Comparison of ENCODE assay signal across 11 cellular contexts in the genomic region with DNA sequence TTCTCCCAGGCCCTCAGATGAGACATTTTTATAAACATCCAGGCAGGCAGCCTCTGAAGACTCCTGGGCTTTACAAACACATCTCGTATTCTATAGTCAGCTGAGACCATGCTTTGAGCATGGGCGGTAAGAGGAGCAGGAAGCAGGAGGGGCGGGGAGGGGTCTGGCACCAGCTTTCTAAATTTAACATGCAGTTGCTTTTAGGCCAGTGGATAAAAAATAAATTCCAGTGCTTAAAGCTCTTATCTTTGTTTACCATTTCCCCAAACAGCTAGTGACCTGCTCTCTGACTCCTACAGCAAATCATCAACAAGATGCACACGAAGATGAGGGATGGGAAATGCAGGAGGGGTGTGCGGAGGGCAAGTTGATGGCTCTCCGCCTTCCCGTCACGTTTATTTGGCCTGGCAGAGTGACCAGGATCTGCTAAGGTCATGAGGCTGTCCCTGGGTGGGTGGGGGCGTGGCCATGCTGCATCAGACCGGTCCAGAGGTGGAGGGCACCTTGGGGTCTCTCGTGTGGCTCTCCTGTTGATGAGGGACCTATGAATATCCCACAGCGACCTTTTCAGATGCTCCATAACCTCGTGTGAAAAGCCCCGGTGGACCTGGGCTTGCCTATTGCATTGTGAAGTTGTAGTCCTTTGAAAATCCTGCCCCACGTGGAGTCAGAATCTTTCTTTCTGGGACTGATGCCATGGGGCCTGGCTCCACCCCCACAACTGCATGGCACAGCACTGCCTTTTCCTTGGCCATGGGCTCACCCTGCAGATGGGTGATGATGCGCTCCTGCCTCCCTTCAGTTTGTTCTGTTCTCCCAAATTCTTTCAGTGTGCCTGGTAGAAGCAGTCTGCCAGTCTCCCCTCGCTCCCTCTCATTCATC.
DNase-seq lines count a peak whose midpoint lies in the region; ATAC-seq and TF ChIP-seq lines count a peak whose summit lies in the region.
"Had no signal": no experiment of that assay in that cellular context is flagged by ENCODE, and none has a peak within 500 bp of the region (broad histone marks: within the 10 kb centered on the region; RNA-seq: fewer than 3 reads in every experiment).

No MANE protein-coding gene starts in this region.

- H3K27me3 ChIP-seq in BLaER1 (no peaks in the 10 kb centered on the region), transverse colon (no peaks in the 10 kb centered on the region)
- no peaks in the 10 kb centered on the region for H3K27me3 ChIP-seq in CD8-positive, alpha-beta T cell (ENCODE audit: insufficient read depth, low read length)

- no peak for TF ChIP-seq EP300 in transverse colon (IDR thresholded peaks at IDR 0.05; ENCODE audit: low read depth)

- TF ChIP-seq POLR2A in transverse colon (IDR thresholded peaks at IDR 0.05) = no peak

- WGBS in transverse colon (ENCODE audit: low coverage in 1 of 2), 2 donors = 60 to 80% methylated on average over 1 to 17 of the region's 17 CpGs

- peaks cover 42% of the 10 kb centered on the region for H3K4me1 ChIP-seq in BLaER1
- H3K4me1 ChIP-seq in transverse colon = no peaks in the 10 kb centered on the region
- no peaks in the 10 kb centered on the region for H3K4me1 ChIP-seq in CD8-positive, alpha-beta T cell (ENCODE audit: insufficient read depth, low read length)

- H3K27ac ChIP-seq in BLaER1 (no peak overlapping the region), transverse colon (no peak overlapping the region)
- no peak overlapping the region for H3K27ac ChIP-seq in CD8-positive, alpha-beta T cell (ENCODE audit: low read depth, low read length)

- H3K4me1 Mint-ChIP-seq in nephron progenitor cell = peaks cover 36% of the 10 kb centered on the region
- no peaks in the 10 kb centered on the region for H3K4me1 Mint-ChIP-seq in CD8-positive, alpha-beta T cell (ENCODE audit: low read depth)

- no peaks in the 10 kb centered on the region for H3K9me3 Mint-ChIP-seq in nephron progenitor cell
- no peaks in the 10 kb centered on the region for H3K9me3 Mint-ChIP-seq in CD8-positive, alpha-beta T cell
- H3K9me3 Mint-ChIP-seq: T-helper 2 cell treated with Interferon-gamma antibody and Interleukin-4, amounts not matched to agents 5 μg/mL and 100 μg/mL, for 36 hours had no signal

- POLR2A ChIA-PET in CD8-positive, alpha-beta T cell (lab: Charles Lee) = no interaction called here

- ATAC-seq in CD8-positive, alpha-beta T cell = no peak

- H3K27me3 Mint-ChIP-seq in nephron progenitor cell (ENCODE audit: low read depth, poor library complexity) = peaks cover 9% of the 10 kb centered on the region
- no peaks in the 10 kb centered on the region for H3K27me3 Mint-ChIP-seq in CD8-positive, alpha-beta T cell (ENCODE audit: low read depth)

- H3K4me3 ChIP-seq in BLaER1 (no peak overlapping the region), fibroblast of pulmonary artery (replicated peaks; ENCODE audit: low read depth, low read length) (no peak overlapping the region), transverse colon (no peak overlapping the region)
- H3K4me3 ChIP-seq in CD8-positive, alpha-beta T cell (ENCODE audit: low read depth, low read length) = no peak overlapping the region

- H3K9me3 ChIP-seq in BLaER1 (no peaks in the 10 kb centered on the region), transverse colon (no peaks in the 10 kb centered on the region)
- H3K9me3 ChIP-seq in CD8-positive, alpha-beta T cell (ENCODE audit: low read length) = no peaks in the 10 kb centered on the region

- CTCF ChIA-PET in CD8-positive, alpha-beta T cell (lab: Charles Lee) = interaction anchor here (0.9 kb wide), 1 partner anchor 255 kb away, joined by 4 read pairs; no protein-coding TSS in a partner anchor

- H3K36me3 Mint-ChIP-seq in nephron progenitor cell (ENCODE audit: low read depth) = no peaks in the 10 kb centered on the region
- H3K36me3 Mint-ChIP-seq in CD8-positive, alpha-beta T cell = no peaks in the 10 kb centered on the region

- H3K4me3 Mint-ChIP-seq in nephron progenitor cell = no peak overlapping the region
- H3K4me3 Mint-ChIP-seq in CD8-positive, alpha-beta T cell = no peak overlapping the region
- H3K4me3 Mint-ChIP-seq: T-helper 2 cell treated with Interferon-gamma antibody and Interleukin-4, amounts not matched to agents 5 μg/mL and 100 μg/mL, for 36 hours had no signal

- H3K4me2 ChIP-seq in BLaER1 = peak overlapping the region; percentile 60

- H4K20me1 ChIP-seq in BLaER1 = no peaks in the 10 kb centered on the region

- TF ChIP-seq CTCF in fibroblast of pulmonary artery (IDR thresholded peaks at IDR 0.05; ENCODE audit: low read length, missing control alignments) (no peak), nephron progenitor cell (IDR thresholded peaks at IDR 0.05) (no peak), transverse colon (IDR thresholded peaks at IDR 0.05) (no peak)
- no peak for TF ChIP-seq CTCF in CD8-positive, alpha-beta T cell (IDR thresholded peaks at IDR 0.05)

- H3K36me3 ChIP-seq in BLaER1 (no peaks in the 10 kb centered on the region), transverse colon (no peaks in the 10 kb centered on the region)
- no peaks in the 10 kb centered on the region for H3K36me3 ChIP-seq in CD8-positive, alpha-beta T cell (ENCODE audit: insufficient read depth, low read length)

- in situ Hi-C loops in transverse colon (cut with MboI; ENCODE audit: low pct_ligation_motif_present in 1 of 4, low pct_unique_long_range_greater_than_20kb in 1 of 4, low sequenced_read_pairs in 3 of 4) = loop anchor here in 1 of 4 donors (5.0 kb wide), 1 partner anchor 348 kb away; no protein-coding TSS in a partner anchor

- DNase-seq in RPMI7951 (ENCODE audit: low read depth) (peak; percentile 53), fibroblast of pulmonary artery (ENCODE audit: low read depth) (peak; percentile 66), nephron progenitor cell (no peak), germinal center (ENCODE audit: low spot score) (no peak), transverse colon (no peak), NCI-H146 (lab: John Stamatoyannopoulos, UW) (no peak)
- no peak for DNase-seq in CD8-positive, alpha-beta T cell
- DNase-seq: mesendoderm, NCI-H524 had no signal

- peak overlapping the region; percentile 74 for H3K27ac Mint-ChIP-seq in nephron progenitor cell
- H3K27ac Mint-ChIP-seq in CD8-positive, alpha-beta T cell = no peak overlapping the region
- H3K27ac Mint-ChIP-seq: T-helper 2 cell treated with Interferon-gamma antibody and Interleukin-4, amounts not matched to agents 5 μg/mL and 100 μg/mL, for 36 hours had no signal

- no peak overlapping the region for H3K9ac ChIP-seq in BLaER1

- intact Hi-C loops in transverse colon (cut with DNase I; ENCODE audit: low total_unique reads) = no loop called here
- intact Hi-C loops in CD8-positive, alpha-beta T cell (cut with DNase I, micrococcal nuclease) = no loop called here

Comparison
In these comparisons a context has a peak if more than half of its experiments do, and no peak if none do; other contexts are left out.
1. DNase-seq: peak in RPMI7951 (single experiment) and fibroblast of pulmonary artery (single experiment); none in nephron progenitor cell (single experiment), germinal center (single experiment), transverse colon (single experiment), CD8-positive, alpha-beta T cell (0 of 7) and NCI-H146 (single experiment).